ENCODE assay signal across 8 cellular contexts in the genomic region with DNA sequence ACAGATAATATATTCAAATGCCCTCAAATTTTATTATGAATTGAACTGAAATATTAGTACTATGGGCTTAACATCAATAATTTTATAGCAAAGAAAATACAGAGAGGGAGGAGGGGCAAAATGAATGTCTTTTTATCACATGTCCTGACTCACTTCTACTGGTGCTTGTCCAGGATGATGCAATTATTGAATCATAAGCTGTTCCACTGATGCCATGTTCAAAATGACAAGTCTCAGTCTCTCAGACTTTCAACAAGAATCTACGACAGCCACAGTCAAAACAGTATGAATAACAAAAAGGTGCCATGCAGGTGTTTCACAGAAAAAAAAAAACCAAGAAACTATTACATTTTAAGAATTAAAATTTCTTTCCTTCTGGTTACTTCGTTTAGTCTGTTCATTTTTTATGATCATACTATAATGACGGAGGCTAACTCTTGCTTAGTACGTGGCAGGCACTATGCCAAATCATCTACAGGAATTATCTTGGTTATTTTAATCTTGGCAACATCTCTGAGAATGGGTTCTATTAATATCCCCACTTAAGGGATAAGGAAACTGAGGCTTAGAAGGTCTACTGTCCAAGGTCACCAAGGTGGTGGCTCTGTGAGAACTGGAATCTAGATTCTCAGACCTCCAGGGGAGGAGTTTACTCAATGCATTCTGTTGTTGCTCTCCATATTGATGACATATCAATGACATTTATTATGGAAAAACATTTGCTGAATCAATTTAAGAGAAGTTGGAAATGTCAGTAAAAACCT.
DNase-seq lines count a peak whose midpoint lies in the region; ATAC-seq and TF ChIP-seq lines count a peak whose summit lies in the region.

No MANE protein-coding gene starts in this region.

- no peak overlapping the region for H2AFZ ChIP-seq in SK-N-SH (ENCODE audit: low read depth)

- no peak overlapping the region for H3K9ac ChIP-seq in SK-N-SH

- H3K27me3 ChIP-seq in SK-N-SH (ENCODE audit: insufficient read depth) = no peaks in the 10 kb centered on the region

- no peak for TF ChIP-seq CTCF in SK-N-SH (IDR thresholded peaks at IDR 0.05)

- H3K27ac ChIP-seq in SK-N-SH (ENCODE audit: low read depth in 2 of 2, low read length in 1 of 2) = peak overlapping the region in 1 of 2 experiments; percentile 59; a peak in 2 of 4 replicates

- H3K4me2 ChIP-seq in SK-N-SH = no peak overlapping the region

- H3K36me3 ChIP-seq in SK-N-SH (replicated peaks in 1 of 2; ENCODE audit: control insufficient read depth in 1 of 2, insufficient read depth in 2 of 2, low read length in 1 of 2) = peaks cover 0 to 12% of the 10 kb centered on the region in 2 experiments

- H3K79me2 ChIP-seq in SK-N-SH (ENCODE audit: insufficient read depth) = peaks cover 94% of the 10 kb centered on the region

- peaks cover 8% of the 10 kb centered on the region for H3F3A ChIP-seq in SK-N-SH (replicated peaks; ENCODE audit: insufficient read depth)

- DNase-seq in SK-N-SH (no peak), RKO (ENCODE audit: low spot score) (peak; percentile 73), fibroblast of peridontal ligament (ENCODE audit: extremely low read depth) (peak; percentile 65), LoVo (ENCODE audit: low spot score) (no peak), NCI-H510A (lab: John Stamatoyannopoulos, UW) (no peak)
- no peak for DNase-seq in stimulated activated naive CD8-positive, alpha-beta T cell treated with anti-CD3 and anti-CD28 coated beads, Interleukin-15, Interleukin-2, amounts not matched to agents 100 U/mL and 50 U/mL, for 24 hours

- CTCF ChIA-PET in SK-N-SH (lab: Yijun Ruan, JAX) = no interaction called here

- H3K9me3 ChIP-seq in SK-N-SH = no peaks in the 10 kb centered on the region

- H3K4me3 ChIP-seq in SK-N-SH (ENCODE audit: low read depth in 2 of 2, low read length in 1 of 2) = no peak overlapping the region

- POLR2A ChIA-PET in SK-N-SH (lab: Yijun Ruan, JAX) = no interaction called here

- no peak for TF ChIP-seq RAD21 in SK-N-SH (IDR thresholded peaks at IDR 0.05; ENCODE audit: low read length)

- 91% methylated on average over 4 of the region's 4 CpGs for WGBS in SK-N-SH (ENCODE audit: low lambda C conversion rate)

- H4K20me1 ChIP-seq in SK-N-SH (ENCODE audit: insufficient read depth) = no peaks in the 10 kb centered on the region

- H3K9me2 ChIP-seq in SK-N-SH = no peaks in the 10 kb centered on the region

- no peak for TF ChIP-seq EP300 in SK-N-SH (IDR thresholded peaks at IDR 0.05; ENCODE audit: borderline replicate concordance in 1 of 2, low read depth in 1 of 2, low read length in 1 of 2)

- ATAC-seq in SK-N-SH treated with all-trans-retinoic acid at 6 μM for 48 hours (no peak), HG03571 (IDR thresholded peaks at IDR 0.05; ENCODE audit: unreplicated experiment) (no peak)
- peak; percentile 87 for ATAC-seq in stimulated activated naive CD8-positive, alpha-beta T cell treated with anti-CD3 and anti-CD28 coated beads, Interleukin-15, Interleukin-2, amounts not matched to agents 100 U/mL and 50 U/mL, for 24 hours

- H3K4me1 ChIP-seq in SK-N-SH (ENCODE audit: control insufficient read depth in 1 of 2, insufficient read depth in 2 of 2, low read depth in 1 of 2, low read length in 1 of 2) = peaks cover 0 to 2% of the 10 kb centered on the region in 2 experiments; a peak in 2 of 4 replicates

TF ChIP-seq in SK-N-SH, 30 proteins besides CTCF, POLR2A, EP300 and RAD21 (continues in another document):
- TF ChIP-seq MXI1 (IDR thresholded peaks at IDR 0.05; ENCODE audit: low read depth, low read length) = no peak
- TF ChIP-seq, protein P1, sequence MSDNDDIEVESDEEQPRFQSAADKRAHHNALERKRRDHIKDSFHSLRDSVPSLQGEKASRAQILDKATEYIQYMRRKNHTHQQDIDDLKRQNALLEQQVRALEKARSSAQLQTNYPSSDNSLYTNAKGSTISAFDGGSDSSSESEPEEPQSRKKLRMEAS (IDR thresholded peaks at IDR 0.05; ENCODE audit: low read depth) = peak; percentile 42; the same call in 1 of the 2 replicates
- TF ChIP-seq, protein P2, sequence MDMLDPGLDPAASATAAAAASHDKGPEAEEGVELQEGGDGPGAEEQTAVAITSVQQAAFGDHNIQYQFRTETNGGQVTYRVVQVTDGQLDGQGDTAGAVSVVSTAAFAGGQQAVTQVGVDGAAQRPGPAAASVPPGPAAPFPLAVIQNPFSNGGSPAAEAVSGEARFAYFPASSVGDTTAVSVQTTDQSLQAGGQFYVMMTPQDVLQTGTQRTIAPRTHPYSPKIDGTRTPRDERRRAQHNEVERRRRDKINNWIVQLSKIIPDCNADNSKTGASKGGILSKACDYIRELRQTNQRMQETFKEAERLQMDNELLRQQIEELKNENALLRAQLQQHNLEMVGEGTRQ (IDR thresholded peaks at IDR 0.05; ENCODE audit: borderline replicate concordance, low read depth, low read length) = no peak
- TF ChIP-seq GATA2 (CRISPR knock-in tag; IDR thresholded peaks at IDR 0.05) = no peak
- TF ChIP-seq, protein P3, sequence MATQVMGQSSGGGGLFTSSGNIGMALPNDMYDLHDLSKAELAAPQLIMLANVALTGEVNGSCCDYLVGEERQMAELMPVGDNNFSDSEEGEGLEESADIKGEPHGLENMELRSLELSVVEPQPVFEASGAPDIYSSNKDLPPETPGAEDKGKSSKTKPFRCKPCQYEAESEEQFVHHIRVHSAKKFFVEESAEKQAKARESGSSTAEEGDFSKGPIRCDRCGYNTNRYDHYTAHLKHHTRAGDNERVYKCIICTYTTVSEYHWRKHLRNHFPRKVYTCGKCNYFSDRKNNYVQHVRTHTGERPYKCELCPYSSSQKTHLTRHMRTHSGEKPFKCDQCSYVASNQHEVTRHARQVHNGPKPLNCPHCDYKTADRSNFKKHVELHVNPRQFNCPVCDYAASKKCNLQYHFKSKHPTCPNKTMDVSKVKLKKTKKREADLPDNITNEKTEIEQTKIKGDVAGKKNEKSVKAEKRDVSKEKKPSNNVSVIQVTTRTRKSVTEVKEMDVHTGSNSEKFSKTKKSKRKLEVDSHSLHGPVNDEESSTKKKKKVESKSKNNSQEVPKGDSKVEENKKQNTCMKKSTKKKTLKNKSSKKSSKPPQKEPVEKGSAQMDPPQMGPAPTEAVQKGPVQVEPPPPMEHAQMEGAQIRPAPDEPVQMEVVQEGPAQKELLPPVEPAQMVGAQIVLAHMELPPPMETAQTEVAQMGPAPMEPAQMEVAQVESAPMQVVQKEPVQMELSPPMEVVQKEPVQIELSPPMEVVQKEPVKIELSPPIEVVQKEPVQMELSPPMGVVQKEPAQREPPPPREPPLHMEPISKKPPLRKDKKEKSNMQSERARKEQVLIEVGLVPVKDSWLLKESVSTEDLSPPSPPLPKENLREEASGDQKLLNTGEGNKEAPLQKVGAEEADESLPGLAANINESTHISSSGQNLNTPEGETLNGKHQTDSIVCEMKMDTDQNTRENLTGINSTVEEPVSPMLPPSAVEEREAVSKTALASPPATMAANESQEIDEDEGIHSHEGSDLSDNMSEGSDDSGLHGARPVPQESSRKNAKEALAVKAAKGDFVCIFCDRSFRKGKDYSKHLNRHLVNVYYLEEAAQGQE (IDR thresholded peaks at IDR 0.05; ENCODE audit: low read depth, low read length) = no peak
- no peak for TF ChIP-seq TAF1 (IDR thresholded peaks at IDR 0.05; ENCODE audit: borderline replicate concordance, low read depth, low read length)
- 0 out of 2 replicates have a peak, but pooled peaks have one; percentile 25 for TF ChIP-seq JUND (IDR thresholded peaks at IDR 0.05)

TF ChIP-seq in SK-N-SH treated with all-trans-retinoic acid at 6 μM for 48 hours, 23 proteins besides CTCF, POLR2A, EP300 and RAD21:
- TF ChIP-seq ARNTL (CRISPR knock-in tag; IDR thresholded peaks at IDR 0.05; ENCODE audit: borderline replicate concordance, low read depth) (no peak), BACH2 (CRISPR knock-in tag; IDR thresholded peaks at IDR 0.05; ENCODE audit: borderline replicate concordance) (no peak), TOX (CRISPR knock-in tag; IDR thresholded peaks at IDR 0.05; ENCODE audit: borderline replicate concordance) (no peak), SNAI2 (CRISPR knock-in tag; IDR thresholded peaks at IDR 0.05) (no peak), ZNF8 (CRISPR knock-in tag; IDR thresholded peaks at IDR 0.05) (no peak), TCF4 (CRISPR knock-in tag; IDR thresholded peaks at IDR 0.05; ENCODE audit: borderline replicate concordance) (no peak), ZC3H10 (CRISPR knock-in tag; IDR thresholded peaks at IDR 0.05) (no peak)
- TF ChIP-seq, protein P4, sequence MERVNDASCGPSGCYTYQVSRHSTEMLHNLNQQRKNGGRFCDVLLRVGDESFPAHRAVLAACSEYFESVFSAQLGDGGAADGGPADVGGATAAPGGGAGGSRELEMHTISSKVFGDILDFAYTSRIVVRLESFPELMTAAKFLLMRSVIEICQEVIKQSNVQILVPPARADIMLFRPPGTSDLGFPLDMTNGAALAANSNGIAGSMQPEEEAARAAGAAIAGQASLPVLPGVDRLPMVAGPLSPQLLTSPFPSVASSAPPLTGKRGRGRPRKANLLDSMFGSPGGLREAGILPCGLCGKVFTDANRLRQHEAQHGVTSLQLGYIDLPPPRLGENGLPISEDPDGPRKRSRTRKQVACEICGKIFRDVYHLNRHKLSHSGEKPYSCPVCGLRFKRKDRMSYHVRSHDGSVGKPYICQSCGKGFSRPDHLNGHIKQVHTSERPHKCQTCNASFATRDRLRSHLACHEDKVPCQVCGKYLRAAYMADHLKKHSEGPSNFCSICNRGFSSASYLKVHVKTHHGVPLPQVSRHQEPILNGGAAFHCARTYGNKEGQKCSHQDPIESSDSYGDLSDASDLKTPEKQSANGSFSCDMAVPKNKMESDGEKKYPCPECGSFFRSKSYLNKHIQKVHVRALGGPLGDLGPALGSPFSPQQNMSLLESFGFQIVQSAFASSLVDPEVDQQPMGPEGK (CRISPR knock-in tag; IDR thresholded peaks at IDR 0.05; ENCODE audit: borderline replicate concordance) = no peak

Comparison
In these comparisons a context has a peak if more than half of its experiments do, and no peak if none do; other contexts are left out.
1. DNase-seq: peak in RKO (single experiment) and fibroblast of peridontal ligament (single experiment); none in SK-N-SH (single experiment), stimulated activated naive CD8-positive, alpha-beta T cell treated with anti-CD3 and anti-CD28 coated beads, Interleukin-15, Interleukin-2, amounts not matched to agents 100 U/mL and 50 U/mL, for 24 hours (single experiment), LoVo (single experiment) and NCI-H510A (single experiment).